In genomic region chr11:19813158-19813879, GRCh38 we compare ENCODE assay signal across 17 cellular contexts.
"Had no signal": no experiment of that assay in that cellular context is flagged by ENCODE, and none has a peak within 500 bp of the region (broad histone marks: within the 10 kb centered on the region; RNA-seq: fewer than 3 reads in every experiment).

No MANE protein-coding gene starts in this region.

- H3K4me1 ChIP-seq: vagina had no signal

- H3K27me3 ChIP-seq: dorsolateral prefrontal cortex, gastroesophageal sphincter, transverse colon, vagina had no signal

- ATAC-seq: activated CD4-positive, alpha-beta T cell treated with anti-CD3 and anti-CD28 coated beads for 36 hours; activated CD8-positive, alpha-beta memory T cell treated with anti-CD3 and anti-CD28 coated beads, Interleukin-2, amount 10 ng/mL, durations not matched to agents 7 days and 5 days; activated naive CD8-positive, alpha-beta T cell treated with anti-CD3 and anti-CD28 coated beads, Interleukin-2, amount 50 U/mL, for 24 hours; gastroesophageal sphincter; stimulated activated naive B cell treated with anti-CD40 and anti-IgM and Interleukin-4, amounts not matched to agents 10 μg/mL and 1 μg/mL and 100 μg/mL, for 72 hours; T-helper 17 cell had no signal

- DNase-seq: activated CD4-positive, alpha-beta memory T cell treated with anti-CD3 and anti-CD28 coated beads for 36 hours; activated CD4-positive, alpha-beta T cell treated with anti-CD3 and anti-CD28 coated beads for 36 hours; activated CD8-positive, alpha-beta memory T cell treated with anti-CD3 and anti-CD28 coated beads, Interleukin-2, amount 10 ng/mL, durations not matched to agents 7 days and 5 days; activated naive CD4-positive, alpha-beta T cell treated with anti-CD3 and anti-CD28 coated beads for 36 hours; activated naive CD8-positive, alpha-beta T cell treated with anti-CD3 and anti-CD28 coated beads, Interleukin-2, amount 50 U/mL, for 24 hours; activated T-cell treated with anti-CD3 and anti-CD28 coated beads, Interleukin-2, amount 50 U/mL, for 1 hour; aorta; dorsolateral prefrontal cortex; endodermal cell; mesenchymal stem cell; stimulated activated CD4-positive, alpha-beta T cell treated with anti-CD3 and anti-CD28 coated beads, Interleukin-2, amount 100 ng/mL, for 48 hours; stimulated activated naive B cell treated with anti-CD40 and anti-IgM and Interleukin-4, amounts not matched to agents 10 μg/mL and 1 μg/mL and 100 μg/mL, for 72 hours; T-helper 17 cell; transverse colon; WERI-Rb-1 had no signal

- H3K36me3 ChIP-seq: gastroesophageal sphincter, transverse colon, vagina, WERI-Rb-1 had no signal

- H3K27ac ChIP-seq: dorsolateral prefrontal cortex, transverse colon, vagina, WERI-Rb-1 had no signal

- H3K4me3 ChIP-seq: dorsolateral prefrontal cortex, gastroesophageal sphincter, transverse colon, vagina had no signal

- H3K9me3 ChIP-seq: gastroesophageal sphincter, transverse colon, vagina had no signal
